ENCODE assay signal across 8 cellular contexts in the genomic region with DNA sequence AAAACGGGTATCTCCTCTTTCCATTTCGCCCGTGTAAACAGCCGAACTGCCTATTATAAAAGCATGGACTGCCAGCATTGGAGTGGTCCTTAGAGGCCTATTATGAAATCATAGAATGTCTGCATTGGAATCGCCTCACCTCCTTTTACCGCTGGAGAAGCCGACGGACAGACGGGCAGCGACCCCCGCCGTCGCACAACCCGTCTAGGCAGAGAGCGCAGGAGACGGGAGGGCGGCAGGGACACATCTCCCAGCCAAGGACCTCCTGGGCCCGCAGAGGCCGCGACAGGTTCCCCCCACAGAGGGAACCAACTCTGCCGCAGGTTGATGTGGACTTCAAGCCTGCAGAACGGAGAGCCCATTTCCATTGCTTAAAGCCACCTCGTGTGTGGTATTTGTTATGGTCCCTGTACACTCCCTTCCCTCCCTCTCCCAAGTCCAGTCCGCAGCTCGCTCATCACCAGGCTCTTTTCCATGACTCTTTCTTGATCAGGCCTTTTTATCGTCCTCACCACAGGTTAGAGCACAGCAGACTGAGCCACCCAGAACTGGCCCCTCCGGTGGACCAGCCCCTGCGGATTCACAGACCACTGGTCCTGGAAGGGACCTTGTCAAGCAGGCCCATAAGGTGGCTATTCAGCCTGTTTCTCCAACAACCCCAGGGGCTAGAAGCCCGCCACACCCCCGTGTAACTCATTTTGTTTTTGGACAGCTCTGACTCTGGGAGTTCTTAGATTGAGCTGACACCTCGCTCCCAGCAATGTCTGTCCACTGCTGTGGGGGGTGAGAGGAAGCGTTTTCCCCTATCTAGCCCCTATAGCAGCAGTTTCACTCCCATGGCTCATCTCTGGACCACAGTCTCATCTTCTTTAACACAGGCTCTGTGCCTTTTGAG. TPM values are rescaled to one million over a fixed set of nuclear protein-coding genes. Genes with fewer than 3 reads are reported as not detected.
DNase-seq lines count a peak whose midpoint lies in the region; ATAC-seq, FAIRE-seq and TF ChIP-seq lines count a peak whose summit lies in the region.

No MANE protein-coding gene starts in this region.

- ATAC-seq in GM21576 (IDR thresholded peaks at IDR 0.05; ENCODE audit: unreplicated experiment): no peak
- no peak for ATAC-seq in HG03039 (IDR thresholded peaks at IDR 0.05; ENCODE audit: unreplicated experiment)

- no peak for FAIRE-seq in kidney (lab: Jason Lieb, UNC)

- H3K27ac ChIP-seq in HUES48 (ENCODE audit: low read depth, low read length) (no peak overlapping the region), kidney (ENCODE audit: low read depth in 2 of 2, low read length in 2 of 2) (peak overlapping the region in 1 of 2 donors; percentile 35), stomach (peak overlapping the region; percentile 28 to 97 (median 95))

- no peaks in the 10 kb centered on the region for H3K9me3 ChIP-seq in HUES48 (ENCODE audit: control insufficient read depth, insufficient read depth, low read length)
- H3K9me3 ChIP-seq in kidney (ENCODE audit: control insufficient read depth in 1 of 2, low read length in 2 of 2): no peaks in the 10 kb centered on the region
- no peaks in the 10 kb centered on the region for H3K9me3 ChIP-seq in stomach

- 28 to 40% (median 31%) methylated on average over 32 of the region's 32 CpGs for WGBS in stomach, 5 donors

- H3K27me3 ChIP-seq in GM06990 (replicated peaks; ENCODE audit: control insufficient read depth, insufficient read depth, low read length) (no peaks in the 10 kb centered on the region), HUES48 (ENCODE audit: control insufficient read depth, insufficient read depth, low read length) (peaks cover 27% of the 10 kb centered on the region), stomach (no peaks in the 10 kb centered on the region)

- TF ChIP-seq EP300 in stomach (IDR thresholded peaks at IDR 0.05): no peak

- intact Hi-C loops in kidney (cut with DNase I) (no loop called here), stomach (cut with DNase I; ENCODE audit: low total_unique reads) (no loop called here)

- no peak for TF ChIP-seq CTCF in GM06990 (IDR thresholded peaks at IDR 0.05; ENCODE audit: insufficient read depth, low read length, poor library complexity, severe bottlenecking)
- TF ChIP-seq CTCF in astrocyte of the spinal cord (IDR thresholded peaks at IDR 0.05; ENCODE audit: low read depth, low read length): no peak
- TF ChIP-seq CTCF in kidney (IDR thresholded peaks at IDR 0.05; ENCODE audit: borderline replicate concordance, extremely low read depth, insufficient read depth): no peak
- no peak for TF ChIP-seq CTCF in stomach (IDR thresholded peaks at IDR 0.05)

- in situ Hi-C loops in astrocyte of the spinal cord (cut with HindIII; ENCODE audit: low sequenced_read_pairs): no loop called here

- no peak for TF ChIP-seq POLR2A in stomach (IDR thresholded peaks at IDR 0.05)

- H3K9ac ChIP-seq in HUES48 (ENCODE audit: low read depth, low read length) (peak overlapping the region; percentile 48; the same call in 1 of the 2 replicates), kidney (ENCODE audit: low read length in 2 of 2) (peak overlapping the region; percentile 71 to 83)

- H3K36me3 ChIP-seq in GM06990 (ENCODE audit: control insufficient read depth, insufficient read depth, low read length): no peaks in the 10 kb centered on the region
- no peaks in the 10 kb centered on the region for H3K36me3 ChIP-seq in HUES48 (ENCODE audit: control insufficient read depth, insufficient read depth, low read length)
- no peaks in the 10 kb centered on the region for H3K36me3 ChIP-seq in kidney (ENCODE audit: control insufficient read depth in 1 of 2, insufficient read depth in 2 of 2, low read length in 2 of 2)
- H3K36me3 ChIP-seq in stomach: no peaks in the 10 kb centered on the region

- H3K4me1 ChIP-seq in HUES48 (ENCODE audit: control insufficient read depth, insufficient read depth, low read length): peaks cover 27% of the 10 kb centered on the region
- H3K4me1 ChIP-seq in kidney (ENCODE audit: control insufficient read depth in 1 of 2, insufficient read depth in 1 of 2, low read depth in 1 of 2, low read length in 2 of 2): peaks cover 9 to 12% of the 10 kb centered on the region in 2 donors
- H3K4me1 ChIP-seq in stomach: peaks cover 15 to 69% (median 51%) of the 10 kb centered on the region in 4 donors

- H3K4me3 ChIP-seq in GM06990 (replicated peaks; ENCODE audit: low read depth, low read length): peak overlapping the region; percentile 88
- H3K4me3 ChIP-seq in HUES48 (ENCODE audit: low read depth, low read length): peak overlapping the region; percentile 93
- peak overlapping the region; percentile 87 for H3K4me3 ChIP-seq in astrocyte of the spinal cord (ENCODE audit: low read depth, low read length)
- peak overlapping the region; percentile 90 to 95 for H3K4me3 ChIP-seq in kidney (ENCODE audit: low read length in 2 of 2)
- H3K4me3 ChIP-seq in stomach: peak overlapping the region; percentile 68 to 95 (median 91)

- DNase-seq in GM06990 (ENCODE audit: extremely low read depth, insufficient read length) (no peak), astrocyte of the spinal cord (ENCODE audit: low read depth, low spot score) (peak; percentile 16), kidney (peak; percentile 80), stomach (no peak), T-helper 9 cell (no peak)

RNA-seq across cellular contexts. Expression of gene PPP1R2, which starts 0.8 kb away (rescaled TPM):
- total RNA-seq in kidney (49.0 TPM), stomach (100 to 1,000 TPM in 1 of 5 donors, 10 to 100 TPM in 4; 29.2 to 102 (median 62.0) TPM)
- polyA plus RNA-seq in kidney (ENCODE audit: insufficient read depth, low read depth, low replicate concordance) (34.0 TPM), stomach (10 to 100 TPM; 21.4 to 25.1 (median 21.7) TPM)

RNA-seq across cellular contexts. Expression of gene APOD, which starts 39.9 kb away (rescaled TPM):
- total RNA-seq in kidney (24.4 TPM), stomach (100 to 1,000 TPM in 4 of 5 donors, 10 to 100 TPM in 1; 33.0 to 941 (median 223) TPM)
- polyA plus RNA-seq in kidney (ENCODE audit: insufficient read depth, low read depth, low replicate concordance) (12.9 TPM), stomach (100 to 1,000 TPM in 2 of 3 donors, 10 to 100 TPM in 1; 76.9 to 258 (median 109) TPM)

Comparison
In these comparisons a context has a peak if more than half of its experiments do, and no peak if none do; other contexts are left out.
1. DNase-seq: peak in astrocyte of the spinal cord (single experiment) and kidney (single experiment); none in GM06990 (single experiment), stomach (single experiment) and T-helper 9 cell (single experiment).
2. Peak in every context shown above with its lines, with median percentiles within 50 percentile points of each other: H3K4me3 ChIP-seq.